ENCODE assay signal across 9 cellular contexts in genomic region chr1:156624814-156625435, GRCh38. TPM values are rescaled to one million over a fixed set of nuclear protein-coding genes. Genes with fewer than 3 reads are reported as not detected.
DNase-seq lines count a peak whose midpoint lies in the region; ATAC-seq, FAIRE-seq and TF ChIP-seq lines count a peak whose summit lies in the region.
"Had no signal": no experiment of that assay in that cellular context is flagged by ENCODE, and none has a peak within 500 bp of the region (broad histone marks: within the 10 kb centered on the region; RNA-seq: fewer than 3 reads in every experiment).

No MANE protein-coding gene starts in this region.

- no peak overlapping the region for H3K18ac ChIP-seq in IMR-90 (ENCODE audit: low read depth, low read length)

- TF ChIP-seq CTCF in BE2C (IDR thresholded peaks at IDR 0.05; ENCODE audit: low read depth, low read length) (no peak), IMR-90 (conservative IDR thresholded peaks at IDR 0.05; ENCODE audit: low read depth, low read length) (no peak), endothelial cell of umbilical vein (IDR thresholded peaks at IDR 0.05; ENCODE audit: extremely low read depth in 1 of 2, insufficient read depth in 1 of 2, low read depth in 1 of 2, low read length in 2 of 2) (no peak), nephron progenitor cell (IDR thresholded peaks at IDR 0.05) (no peak)

- 2% methylated on average over 38 of the region's 55 CpGs; no CpG with 5 or more reads in 1 of the 2 experiments for WGBS in IMR-90 (ENCODE audit: extremely low coverage in 2 of 2, insufficient read length in 1 of 2), 2 experiments

- H3K4me1 ChIP-seq in BE2C (peaks cover 8% of the 10 kb centered on the region), IMR-90 (ENCODE audit: control insufficient read depth, insufficient read depth, low read length) (peaks cover 4% of the 10 kb centered on the region), endothelial cell of umbilical vein (ENCODE audit: control insufficient read depth, extremely low read depth, insufficient read depth, low read length) (peaks cover 10% of the 10 kb centered on the region)

- H2AFZ ChIP-seq in IMR-90 (replicated peaks; ENCODE audit: low read length, poor library complexity) (peak overlapping the region; percentile 86), endothelial cell of umbilical vein (ENCODE audit: low read depth, low read length) (no peak overlapping the region)

- H3K27ac ChIP-seq in IMR-90 (ENCODE audit: insufficient read depth, low read length), result no peak overlapping the region
- no peak overlapping the region for H3K27ac ChIP-seq in endothelial cell of umbilical vein (ENCODE audit: insufficient read depth, low read depth, low read length)

- no peak overlapping the region for H2BK120ac ChIP-seq in IMR-90 (ENCODE audit: low read depth, low read length)

- H2BK20ac ChIP-seq in IMR-90 (ENCODE audit: low read depth, low read length), result no peak overlapping the region

- no peak overlapping the region for H4K91ac ChIP-seq in IMR-90 (ENCODE audit: insufficient read depth, low read depth, low read length)

- H3K14ac ChIP-seq in IMR-90 (replicated peaks; ENCODE audit: low read depth, low read length), result no peak overlapping the region

- TF ChIP-seq POLR2A in IMR-90 (IDR thresholded peaks at IDR 0.05; ENCODE audit: low read depth, low read length) (no peak), endothelial cell of umbilical vein (IDR thresholded peaks at IDR 0.05; ENCODE audit: low read depth, low read length) (no peak)

- H3K4ac ChIP-seq in IMR-90 (ENCODE audit: low read depth, low read length), result no peak overlapping the region

- no peak overlapping the region for H2AK5ac ChIP-seq in IMR-90 (ENCODE audit: low read depth, low read length)

- peaks cover 19% of the 10 kb centered on the region for H3K27me3 ChIP-seq in BE2C
- peaks cover 58% of the 10 kb centered on the region for H3K27me3 ChIP-seq in IMR-90 (ENCODE audit: control insufficient read depth, insufficient read depth, low read length)
- H3K27me3 ChIP-seq in endothelial cell of umbilical vein (ENCODE audit: control insufficient read depth in 2 of 2, insufficient read depth in 2 of 2, low read length in 2 of 2), result peaks cover 41 to 43% of the 10 kb centered on the region in 2 experiments

- TF ChIP-seq RAD21 in IMR-90 (IDR thresholded peaks at IDR 0.05; ENCODE audit: low read length), result no peak

- H3K9ac ChIP-seq in IMR-90 (ENCODE audit: low read depth, low read length) (no peak overlapping the region), endothelial cell of umbilical vein (replicated peaks; ENCODE audit: extremely low read depth, insufficient read depth, low read length) (no peak overlapping the region)

- no peaks in the 10 kb centered on the region for H3K9me3 ChIP-seq in BE2C
- H3K9me3 ChIP-seq in IMR-90 (ENCODE audit: control insufficient read depth, insufficient read depth, low read length), result no peaks in the 10 kb centered on the region
- H3K9me3 ChIP-seq in endothelial cell of umbilical vein (replicated peaks; ENCODE audit: control insufficient read depth, insufficient read depth, low read length), result no peaks in the 10 kb centered on the region

- no peak overlapping the region for H2BK5ac ChIP-seq in IMR-90 (ENCODE audit: low read depth, low read length, poor library complexity, severe bottlenecking)

- peaks cover 8% of the 10 kb centered on the region for H3K4me1 Mint-ChIP-seq in nephron progenitor cell

- no peak for FAIRE-seq in endothelial cell of umbilical vein (lab: Jason Lieb, UNC)

- intact Hi-C loops in IMR-90 (cut with micrococcal nuclease) (no loop called here), endothelial cell of umbilical vein (cut with micrococcal nuclease) (loop anchor here (1.0 to 5.0 kb wide), 3 partner anchors 100 to 302 kb away; partner anchors contain the start of gene PEAR1)

- dilution Hi-C loops in IMR-90 (cut with HindIII; ENCODE audit: low sequenced_read_pairs, unreplicated experiment), result no loop called here
- dilution Hi-C loops in endothelial cell of umbilical vein (cut with MboI; ENCODE audit: extremely low pct_ligation_motif_present, low sequenced_read_pairs), result no loop called here

- no peaks in the 10 kb centered on the region for H3K9me3 Mint-ChIP-seq in nephron progenitor cell

- CTCF ChIA-PET in IMR-90 (lab: Yijun Ruan, JAX) (interaction anchor here (0.7 to 1.8 kb wide), 9 partner anchors 32 to 239 kb away, joined by 3 to 9 read pairs (median 3); no protein-coding TSS in a partner anchor), endothelial cell of umbilical vein (lab: Charles Lee) (interaction anchor here (0.9 to 13.8 kb wide), 29 partner anchors 8 to 449 kb away, joined by 3 to 237 read pairs (median 5); partner anchors contain the start of genes CRABP2, NES and TTC24)

- no peaks in the 10 kb centered on the region for H3K36me3 ChIP-seq in BE2C
- no peaks in the 10 kb centered on the region for H3K36me3 ChIP-seq in IMR-90 (ENCODE audit: control insufficient read depth, insufficient read depth, low read length)
- no peaks in the 10 kb centered on the region for H3K36me3 ChIP-seq in endothelial cell of umbilical vein (ENCODE audit: control insufficient read depth in 2 of 2, extremely low read depth in 1 of 2, insufficient read depth in 2 of 2, low read length in 2 of 2)

- in situ Hi-C loops in IMR-90 (cut with MboI; ENCODE audit: low sequenced_read_pairs), result loop anchor here (5.0 kb wide), 1 partner anchor 32 kb away; no protein-coding TSS in a partner anchor

- no peak for ATAC-seq in IMR-90 (ENCODE audit: low read depth)

- peaks cover 7% of the 10 kb centered on the region for H4K20me1 ChIP-seq in IMR-90 (ENCODE audit: insufficient read depth, low read length)
- H4K20me1 ChIP-seq in endothelial cell of umbilical vein (replicated peaks; ENCODE audit: control insufficient read depth, extremely low read depth, insufficient read depth, low read length), result no peaks in the 10 kb centered on the region

- BruUV-seq in IMR-90 (replicated peaks; lab: Mats Ljungman, UMichigan), result no TSS peak
- no TSS peak for BruUV-seq in endothelial cell of umbilical vein (replicated peaks; lab: Mats Ljungman, UMichigan)

- DNase-seq in BE2C, result no peak
- no peak for DNase-seq in IMR-90
- DNase-seq in endothelial cell of umbilical vein (ENCODE audit: low read depth, low spot score), result no peak
- DNase-seq in nephron progenitor cell, result peak; percentile 43
- DNase-seq in glomerular visceral epithelial cell (ENCODE audit: extremely low spot score), result no peak
- DNase-seq in activated gamma-delta T cell treated with Interleukin-2 at 50 U/mL for 16 hours, result no peak
- DNase-seq in stimulated activated CD4-positive, alpha-beta T cell treated with anti-CD3 and anti-CD28 coated beads, Interleukin-2, amount 100 ng/mL, for 48 hours, result no peak
- DNase-seq in KG1 (lab: John Stamatoyannopoulos, UW), result no peak
- DNase-seq: amniotic stem cell had no signal

- no peak overlapping the region for H3K23ac ChIP-seq in IMR-90 (ENCODE audit: low read depth, low read length)

- no peak overlapping the region for H2BK15ac ChIP-seq in IMR-90 (ENCODE audit: low read depth, low read length)

- H3K36me3 Mint-ChIP-seq in nephron progenitor cell (ENCODE audit: low read depth), result no peaks in the 10 kb centered on the region

- H3K27ac Mint-ChIP-seq in nephron progenitor cell, result no peak overlapping the region

- H3K4me3 ChIP-seq in BE2C (ENCODE audit: low read depth, low read length) (peak overlapping the region; percentile 44; the same call in 1 of the 2 replicates), IMR-90 (ENCODE audit: insufficient read depth, low read depth, low read length) (no peak overlapping the region), endothelial cell of umbilical vein (replicated peaks in 1 of 3; ENCODE audit: insufficient read depth in 1 of 3, low read depth in 1 of 3, low read length in 3 of 3) (peak overlapping the region in 1 of 3 experiments; percentile 18)

- no peak overlapping the region for H4K5ac ChIP-seq in IMR-90 (ENCODE audit: low read depth, low read length)

- H3K4me2 ChIP-seq in IMR-90 (ENCODE audit: low read depth, low read length), result peak overlapping the region; percentile 90
- no peak overlapping the region for H3K4me2 ChIP-seq in endothelial cell of umbilical vein (ENCODE audit: insufficient read depth, low read length)

- no peak overlapping the region for H4K8ac ChIP-seq in IMR-90 (ENCODE audit: low read depth in 2 of 2, low read length in 2 of 2)

- H2AK9ac ChIP-seq in IMR-90 (replicated peaks; ENCODE audit: low read depth, low read length, poor library complexity), result no peak overlapping the region

- peaks cover 100% of the 10 kb centered on the region for H3K27me3 Mint-ChIP-seq in nephron progenitor cell (ENCODE audit: low read depth, poor library complexity)

- H3K9me1 ChIP-seq in IMR-90 (ENCODE audit: insufficient read depth, low read length), result no peaks in the 10 kb centered on the region
- H3K9me1 ChIP-seq in endothelial cell of umbilical vein (replicated peaks; ENCODE audit: control insufficient read depth, extremely low read depth, insufficient read depth, low read length), result no peaks in the 10 kb centered on the region

- no peak overlapping the region for H3K56ac ChIP-seq in IMR-90 (ENCODE audit: extremely low read depth, insufficient read depth, low read length)

- POLR2A ChIA-PET in IMR-90 (lab: Charles Lee; ENCODE audit: unreplicated experiment), result interaction anchor here (0.6 kb wide), 1 partner anchor 900 kb away, joined by 5 read pairs; no protein-coding TSS in a partner anchor
- POLR2A ChIA-PET in endothelial cell of umbilical vein (lab: Charles Lee), result interaction anchor here (0.6 kb wide), 1 partner anchor 37 kb away, joined by 3 read pairs; no protein-coding TSS in a partner anchor

- H3K4me3 Mint-ChIP-seq in nephron progenitor cell, result peak overlapping the region; percentile 58

- H3K79me2 ChIP-seq in endothelial cell of umbilical vein (ENCODE audit: control insufficient read depth, insufficient read depth, low read length), result no peaks in the 10 kb centered on the region

- H3K79me1 ChIP-seq in IMR-90 (ENCODE audit: low read depth in 1 of 2, low read length in 2 of 2), result no peaks in the 10 kb centered on the region

RNA-seq across cellular contexts. Expression of gene HAPLN2, which starts 5.7 kb away (rescaled TPM):
- 0.86 TPM for polyA plus RNA-seq in BE2C (2012; ENCODE audit: insufficient read depth, insufficient read length, low read depth)
- not detected in 2 replicates for total RNA-seq in IMR-90 (2012; rRNA removed)
- not detected in 2 replicates for polyA plus RNA-seq in IMR-90 (2012; rRNA removed)
- 0.35 TPM in 1 of 2 replicates, not detected in the other for polyA plus RNA-seq in IMR-90 (2012; cell fraction: cytosol; rRNA removed)
- polyA plus RNA-seq in IMR-90 (2012; cell fraction: nucleus; rRNA removed; ENCODE audit: low replicate concordance), result 0.20 and 0.21 TPM in 2 replicates
- total RNA-seq in endothelial cell of umbilical vein, result not detected in 2 replicates
- 0.14 TPM in 1 of 2 replicates, not detected in the other for polyA plus RNA-seq in endothelial cell of umbilical vein
- not detected in 2 replicates for polyA plus RNA-seq in endothelial cell of umbilical vein (2011; cell fraction: cytosol; rRNA removed)
- 0.68 and 0.70 TPM in 2 replicates for polyA plus RNA-seq in endothelial cell of umbilical vein (2011; cell fraction: nucleus; rRNA removed)
- polyA plus RNA-seq in endothelial cell of umbilical vein (2012), result not detected in 2 replicates
- not detected in 2 replicates for polyA minus RNA-seq in endothelial cell of umbilical vein
- not detected for polyA minus RNA-seq in endothelial cell of umbilical vein (2011; cell fraction: cytosol; rRNA and poly(A)+ RNA removed)
- polyA minus RNA-seq in endothelial cell of umbilical vein (2011; cell fraction: nucleus; rRNA and poly(A)+ RNA removed), result not detected in 2 replicates

RNA-seq across cellular contexts. Expression of gene BCAN, which starts 17.0 kb away (rescaled TPM):
- 7.8 TPM for polyA plus RNA-seq in BE2C (2012; ENCODE audit: insufficient read depth, insufficient read length, low read depth)
- total RNA-seq in IMR-90 (2012; rRNA removed) (not detected in 2 replicates), endothelial cell of umbilical vein (not detected in 2 replicates)
- polyA plus RNA-seq in IMR-90 (2012; rRNA removed) (0.07 TPM in 1 of 2 replicates, not detected in the other), endothelial cell of umbilical vein (0.14 and 0.15 TPM in 2 replicates)
- 0.04 and 0.11 TPM in 2 replicates for polyA plus RNA-seq in IMR-90 (2012; cell fraction: cytosol; rRNA removed)
- polyA plus RNA-seq in IMR-90 (2012; cell fraction: nucleus; rRNA removed; ENCODE audit: low replicate concordance), result 0.05 TPM in 2 replicates
- polyA plus RNA-seq in endothelial cell of umbilical vein (2011; cell fraction: cytosol; rRNA removed), result 0.05 and 0.14 TPM in 2 replicates
- polyA plus RNA-seq in endothelial cell of umbilical vein (2011; cell fraction: nucleus; rRNA removed), result 0.07 TPM in 1 of 2 replicates, not detected in the other
- polyA plus RNA-seq in endothelial cell of umbilical vein (2012), result 0.08 and 0.15 TPM in 2 replicates
- polyA minus RNA-seq in endothelial cell of umbilical vein, result 0.15 TPM in 1 of 2 replicates, not detected in the other
- polyA minus RNA-seq in endothelial cell of umbilical vein (2011; cell fraction: cytosol; rRNA and poly(A)+ RNA removed), result not detected
- not detected in 2 replicates for polyA minus RNA-seq in endothelial cell of umbilical vein (2011; cell fraction: nucleus; rRNA and poly(A)+ RNA removed)

RNA-seq across cellular contexts. Expression of gene GPATCH4, which starts 23.6 kb away (rescaled TPM):
- polyA plus RNA-seq in BE2C (2012; ENCODE audit: insufficient read depth, insufficient read length, low read depth), result 162 TPM
- total RNA-seq in IMR-90 (2012; rRNA removed), result 30.8 and 41.8 TPM in 2 replicates
- polyA plus RNA-seq in IMR-90 (2012; rRNA removed), result 26.6 and 32.6 TPM in 2 replicates
- 13.1 and 14.7 TPM in 2 replicates for polyA plus RNA-seq in IMR-90 (2012; cell fraction: cytosol; rRNA removed)
- 16.3 and 33.1 TPM in 2 replicates for polyA plus RNA-seq in IMR-90 (2012; cell fraction: nucleus; rRNA removed; ENCODE audit: low replicate concordance)
- total RNA-seq in endothelial cell of umbilical vein, result 29.2 and 32.0 TPM in 2 replicates
- 15.5 and 22.4 TPM in 2 replicates for polyA plus RNA-seq in endothelial cell of umbilical vein
- polyA plus RNA-seq in endothelial cell of umbilical vein (2011; cell fraction: cytosol; rRNA removed), result 30.0 and 42.1 TPM in 2 replicates
- 46.6 and 52.0 TPM in 2 replicates for polyA plus RNA-seq in endothelial cell of umbilical vein (2011; cell fraction: nucleus; rRNA removed)
- polyA plus RNA-seq in endothelial cell of umbilical vein (2012), result 39.0 and 64.5 TPM in 2 replicates
- 38.2 and 48.0 TPM in 2 replicates for polyA minus RNA-seq in endothelial cell of umbilical vein
- 37.6 TPM for polyA minus RNA-seq in endothelial cell of umbilical vein (2011; cell fraction: cytosol; rRNA and poly(A)+ RNA removed)
- 26.2 and 46.5 TPM in 2 replicates for polyA minus RNA-seq in endothelial cell of umbilical vein (2011; cell fraction: nucleus; rRNA and poly(A)+ RNA removed)

RNA-seq across cellular contexts. Expression of gene NAXE, which starts 33.3 kb away (rescaled TPM):
- 121 TPM for polyA plus RNA-seq in BE2C (2012; ENCODE audit: insufficient read depth, insufficient read length, low read depth)
- total RNA-seq in IMR-90 (2012; rRNA removed) (70.3 and 74.2 TPM in 2 replicates), endothelial cell of umbilical vein (74.0 and 76.2 TPM in 2 replicates)
- polyA plus RNA-seq in IMR-90 (2012; rRNA removed) (60.6 and 61.0 TPM in 2 replicates), endothelial cell of umbilical vein (187 and 210 TPM in 2 replicates)
- polyA plus RNA-seq in IMR-90 (2012; cell fraction: cytosol; rRNA removed), result 63.8 and 76.0 TPM in 2 replicates
- polyA plus RNA-seq in IMR-90 (2012; cell fraction: nucleus; rRNA removed; ENCODE audit: low replicate concordance), result 25.3 and 30.2 TPM in 2 replicates
- polyA plus RNA-seq in endothelial cell of umbilical vein (2011; cell fraction: cytosol; rRNA removed), result 143 and 154 TPM in 2 replicates
- 62.0 and 82.1 TPM in 2 replicates for polyA plus RNA-seq in endothelial cell of umbilical vein (2011; cell fraction: nucleus; rRNA removed)
- polyA plus RNA-seq in endothelial cell of umbilical vein (2012), result 90.9 and 109 TPM in 2 replicates
- polyA minus RNA-seq in endothelial cell of umbilical vein, result 97.8 and 109 TPM in 2 replicates
- polyA minus RNA-seq in endothelial cell of umbilical vein (2011; cell fraction: cytosol; rRNA and poly(A)+ RNA removed), result 91.6 TPM
- 26.3 and 33.7 TPM in 2 replicates for polyA minus RNA-seq in endothelial cell of umbilical vein (2011; cell fraction: nucleus; rRNA and poly(A)+ RNA removed)

RNA-seq across cellular contexts. Expression of gene TTC24, which starts 45.4 kb away (rescaled TPM):
- not detected for polyA plus RNA-seq in BE2C (2012; ENCODE audit: insufficient read depth, insufficient read length, low read depth)
- total RNA-seq in IMR-90 (2012; rRNA removed), result not detected in 2 replicates
- not detected in 2 replicates for polyA plus RNA-seq in IMR-90 (2012; rRNA removed)
- not detected in 2 replicates for polyA plus RNA-seq in IMR-90 (2012; cell fraction: cytosol; rRNA removed)
- polyA plus RNA-seq in IMR-90 (2012; cell fraction: nucleus; rRNA removed; ENCODE audit: low replicate concordance), result not detected in 2 replicates
- not detected in 2 replicates for total RNA-seq in endothelial cell of umbilical vein
- not detected in 2 replicates for polyA plus RNA-seq in endothelial cell of umbilical vein
- not detected in 2 replicates for polyA plus RNA-seq in endothelial cell of umbilical vein (2011; cell fraction: cytosol; rRNA removed)
- not detected in 2 replicates for polyA plus RNA-seq in endothelial cell of umbilical vein (2011; cell fraction: nucleus; rRNA removed)
- polyA plus RNA-seq in endothelial cell of umbilical vein (2012), result not detected in 2 replicates
- not detected in 2 replicates for polyA minus RNA-seq in endothelial cell of umbilical vein
- not detected for polyA minus RNA-seq in endothelial cell of umbilical vein (2011; cell fraction: cytosol; rRNA and poly(A)+ RNA removed)
- polyA minus RNA-seq in endothelial cell of umbilical vein (2011; cell fraction: nucleus; rRNA and poly(A)+ RNA removed), result not detected in 2 replicates
